15 cellular contexts compared by ENCODE assay signal in the genomic region with DNA sequence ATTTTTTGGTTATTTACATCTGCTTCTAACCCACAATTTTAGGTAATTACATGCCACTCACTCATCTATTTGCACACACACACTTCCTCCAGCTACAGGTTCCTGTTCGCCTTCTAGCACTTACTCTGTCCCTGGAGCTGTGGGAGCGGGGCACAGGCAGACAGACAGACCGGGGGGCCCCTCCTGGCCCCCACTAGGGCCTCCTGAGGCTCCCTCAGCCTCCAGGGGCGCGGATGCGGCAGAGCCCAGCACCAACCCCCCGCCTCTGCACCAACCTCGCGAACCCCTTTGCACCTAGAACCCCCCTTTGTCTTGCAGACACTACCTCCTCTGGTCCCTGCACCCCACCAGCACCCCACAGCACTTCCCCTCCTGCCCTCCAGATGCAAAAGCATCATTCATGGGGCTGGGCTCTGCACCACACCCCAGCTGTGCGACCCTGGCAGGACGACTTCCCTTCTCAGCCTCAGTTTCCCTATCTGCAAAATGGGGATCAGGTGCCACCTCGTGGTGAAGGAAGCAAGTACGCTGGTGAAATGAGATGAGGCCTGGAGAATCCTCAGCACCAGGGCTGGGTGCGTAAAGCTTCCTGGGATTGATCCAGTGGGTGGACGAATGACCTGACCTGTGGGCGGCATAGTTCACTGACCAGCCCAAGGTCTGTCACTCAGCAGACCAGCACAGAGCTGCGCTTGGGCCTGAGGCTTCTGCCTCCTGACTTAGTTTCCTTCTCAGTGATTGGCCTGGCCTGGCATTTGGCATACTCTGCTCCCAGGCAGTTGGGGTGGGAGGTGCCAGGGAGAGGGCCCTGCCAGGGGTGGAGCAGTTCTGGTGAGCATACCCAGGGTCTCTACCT. TPM values are rescaled to one million over a fixed set of nuclear protein-coding genes. Genes with fewer than 3 reads are reported as not detected.
DNase-seq lines count a peak whose midpoint lies in the region; ATAC-seq and TF ChIP-seq lines count a peak whose summit lies in the region.
"Had no signal": no experiment of that assay in that cellular context is flagged by ENCODE, and none has a peak within 500 bp of the region (broad histone marks: within the 10 kb centered on the region; RNA-seq: fewer than 3 reads in every experiment).

No MANE protein-coding gene starts in this region.

- no peak for ATAC-seq in SK-N-SH treated with all-trans-retinoic acid at 6 μM for 48 hours
- no peak for ATAC-seq in psoas muscle
- ATAC-seq in GM21529 (IDR thresholded peaks at IDR 0.05; ENCODE audit: unreplicated experiment), result no peak

- no peak overlapping the region for H2AFZ ChIP-seq in SK-N-SH (ENCODE audit: low read depth)

- POLR2A ChIA-PET in SK-N-SH (lab: Yijun Ruan, JAX), result no interaction called here

- CTCF ChIA-PET in SK-N-SH (lab: Yijun Ruan, JAX), result interaction anchor here (0.6 to 2.5 kb wide), 5 partner anchors 9 to 129 kb away, joined by 3 to 8 read pairs (median 3); no protein-coding TSS in a partner anchor

- H3K4me3 ChIP-seq in SK-N-SH (ENCODE audit: low read depth in 2 of 2, low read length in 1 of 2) (no peak overlapping the region), choroid plexus epithelial cell (ENCODE audit: low read depth, low read length) (no peak overlapping the region), psoas muscle (no peak overlapping the region)

- H3K27me3 ChIP-seq in SK-N-SH (ENCODE audit: insufficient read depth) (no peaks in the 10 kb centered on the region), psoas muscle (ENCODE audit: insufficient read depth in 3 of 3, low read length in 2 of 3) (peaks cover 0 to 3% (median 0%) of the 10 kb centered on the region in 3 donors)

- no peak overlapping the region for H3K9ac ChIP-seq in SK-N-SH

- no peak; the same call in 1 of the 2 replicates for TF ChIP-seq CTCF in SK-N-SH (IDR thresholded peaks at IDR 0.05)
- peak; percentile 23 for TF ChIP-seq CTCF in choroid plexus epithelial cell (conservative IDR thresholded peaks at IDR 0.05; ENCODE audit: low read depth, low read length)
- peak; percentile 11 for TF ChIP-seq CTCF in psoas muscle (IDR thresholded peaks at IDR 0.05)

- H4K20me1 ChIP-seq in SK-N-SH (ENCODE audit: insufficient read depth), result no peaks in the 10 kb centered on the region

- no peaks in the 10 kb centered on the region for H3K79me2 ChIP-seq in SK-N-SH (ENCODE audit: insufficient read depth)

- no peaks in the 10 kb centered on the region for H3F3A ChIP-seq in SK-N-SH (replicated peaks; ENCODE audit: insufficient read depth)

- 71% methylated on average over 17 of the region's 17 CpGs for WGBS in SK-N-SH (ENCODE audit: low lambda C conversion rate)
- WGBS in psoas muscle, 3 donors, result 76 to 81% (median 78%) methylated on average over 17 of the region's 17 CpGs

- H3K9me3 ChIP-seq in SK-N-SH, result peaks cover 8% of the 10 kb centered on the region; the same call in 1 of the 2 replicates
- peaks cover 1% of the 10 kb centered on the region for H3K9me3 ChIP-seq in psoas muscle

- TF ChIP-seq RAD21 in SK-N-SH (IDR thresholded peaks at IDR 0.05; ENCODE audit: low read length) (peak; percentile 16; the same call in 1 of the 2 replicates), Ishikawa (IDR thresholded peaks at IDR 0.05; ENCODE audit: low read depth) (peak; percentile 49; the same call in 1 of the 2 replicates)

- TF ChIP-seq EP300 in SK-N-SH (IDR thresholded peaks at IDR 0.05; ENCODE audit: borderline replicate concordance in 1 of 2, low read depth in 1 of 2, low read length in 1 of 2) (no peak), Ishikawa (IDR thresholded peaks at IDR 0.05; ENCODE audit: borderline replicate concordance) (no peak)

- H3K4me2 ChIP-seq in SK-N-SH, result no peak overlapping the region

- intact Hi-C loops in psoas muscle (cut with DNase I), result loop anchor here in 1 of 2 donors (5.0 kb wide), 1 partner anchor 126 kb away; no protein-coding TSS in a partner anchor

- DNase-seq in SK-N-SH (peak; percentile 48), choroid plexus epithelial cell (ENCODE audit: low read depth) (no peak), psoas muscle (no peak), NCI-H1694 treated with DMSO at 0.1 percent for 48 hours (lab: John Stamatoyannopoulos, UW) (no peak), NCI-H524 (lab: John Stamatoyannopoulos, UW) (no peak)
- DNase-seq: ACHN; amygdala; midbrain; NCI-H1694; NK-92 treated with Interleukin-12 subunit alpha and Interleukin-12 subunit beta, amount 100 ng/mL, for 24 hours; retina; substantia nigra had no signal

- H3K9me2 ChIP-seq in SK-N-SH, result no peaks in the 10 kb centered on the region

- H3K36me3 ChIP-seq in SK-N-SH (replicated peaks in 1 of 2; ENCODE audit: control insufficient read depth in 1 of 2, insufficient read depth in 2 of 2, low read length in 1 of 2) (no peaks in the 10 kb centered on the region), psoas muscle (ENCODE audit: insufficient read depth in 1 of 2, low read depth in 1 of 2) (no peaks in the 10 kb centered on the region)

- H3K4me1 ChIP-seq in SK-N-SH (ENCODE audit: control insufficient read depth in 1 of 2, insufficient read depth in 2 of 2, low read depth in 1 of 2, low read length in 1 of 2) (peaks cover 0 to 32% of the 10 kb centered on the region in 2 experiments; a peak in 1 of 4 replicates), psoas muscle (peaks cover 3% of the 10 kb centered on the region)

- peak overlapping the region in 1 of 2 experiments; percentile 3; a peak in 1 of 4 replicates for H3K27ac ChIP-seq in SK-N-SH (ENCODE audit: low read depth in 2 of 2, low read length in 1 of 2)
- H3K27ac ChIP-seq in psoas muscle, result no peak overlapping the region

TF ChIP-seq in SK-N-SH, 30 proteins besides CTCF, POLR2A, EP300 and RAD21:
- no peak for TF ChIP-seq ELF1 (IDR thresholded peaks at IDR 0.05)
- peak; percentile 18; the same call in 1 of the 2 replicates for TF ChIP-seq SMC3 (IDR thresholded peaks at IDR 0.05; ENCODE audit: low read depth, low read length)
- TF ChIP-seq USF1 (IDR thresholded peaks at IDR 0.05; ENCODE audit: borderline replicate concordance, low read depth), result no peak

TF ChIP-seq in SK-N-SH treated with all-trans-retinoic acid at 6 μM for 48 hours, 23 proteins besides CTCF, POLR2A, EP300 and RAD21:
- no peak for TF ChIP-seq TCF4 (CRISPR knock-in tag; IDR thresholded peaks at IDR 0.05; ENCODE audit: borderline replicate concordance)
- TF ChIP-seq PATZ1 (CRISPR knock-in tag; IDR thresholded peaks at IDR 0.05; ENCODE audit: borderline replicate concordance), result no peak
- TF ChIP-seq SNAI2 (CRISPR knock-in tag; IDR thresholded peaks at IDR 0.05), result no peak

TF ChIP-seq in Ishikawa, 13 proteins besides CTCF, POLR2A, EP300 and RAD21:
- TF ChIP-seq NFIC (IDR thresholded peaks at IDR 0.05) (no peak), FOXM1 (IDR thresholded peaks at IDR 0.05; ENCODE audit: borderline replicate concordance, low read depth) (no peak), MAX (IDR thresholded peaks at IDR 0.05) (no peak), TAF1 (IDR thresholded peaks at IDR 0.05; ENCODE audit: low read depth) (no peak), EGR1 (IDR thresholded peaks at IDR 0.05) (no peak), ZBTB7A (IDR thresholded peaks at IDR 0.05; ENCODE audit: low read depth) (no peak), USF1 (IDR thresholded peaks at IDR 0.05) (no peak), TEAD4 (IDR thresholded peaks at IDR 0.05) (no peak), CREB1 (IDR thresholded peaks at IDR 0.05; ENCODE audit: low read depth) (no peak), YY1 (IDR thresholded peaks at IDR 0.05; ENCODE audit: low read depth) (no peak), TCF12 (IDR thresholded peaks at IDR 0.05; ENCODE audit: low read depth) (no peak), CEBPB (IDR thresholded peaks at IDR 0.05) (no peak)
- TF ChIP-seq, protein P1, sequence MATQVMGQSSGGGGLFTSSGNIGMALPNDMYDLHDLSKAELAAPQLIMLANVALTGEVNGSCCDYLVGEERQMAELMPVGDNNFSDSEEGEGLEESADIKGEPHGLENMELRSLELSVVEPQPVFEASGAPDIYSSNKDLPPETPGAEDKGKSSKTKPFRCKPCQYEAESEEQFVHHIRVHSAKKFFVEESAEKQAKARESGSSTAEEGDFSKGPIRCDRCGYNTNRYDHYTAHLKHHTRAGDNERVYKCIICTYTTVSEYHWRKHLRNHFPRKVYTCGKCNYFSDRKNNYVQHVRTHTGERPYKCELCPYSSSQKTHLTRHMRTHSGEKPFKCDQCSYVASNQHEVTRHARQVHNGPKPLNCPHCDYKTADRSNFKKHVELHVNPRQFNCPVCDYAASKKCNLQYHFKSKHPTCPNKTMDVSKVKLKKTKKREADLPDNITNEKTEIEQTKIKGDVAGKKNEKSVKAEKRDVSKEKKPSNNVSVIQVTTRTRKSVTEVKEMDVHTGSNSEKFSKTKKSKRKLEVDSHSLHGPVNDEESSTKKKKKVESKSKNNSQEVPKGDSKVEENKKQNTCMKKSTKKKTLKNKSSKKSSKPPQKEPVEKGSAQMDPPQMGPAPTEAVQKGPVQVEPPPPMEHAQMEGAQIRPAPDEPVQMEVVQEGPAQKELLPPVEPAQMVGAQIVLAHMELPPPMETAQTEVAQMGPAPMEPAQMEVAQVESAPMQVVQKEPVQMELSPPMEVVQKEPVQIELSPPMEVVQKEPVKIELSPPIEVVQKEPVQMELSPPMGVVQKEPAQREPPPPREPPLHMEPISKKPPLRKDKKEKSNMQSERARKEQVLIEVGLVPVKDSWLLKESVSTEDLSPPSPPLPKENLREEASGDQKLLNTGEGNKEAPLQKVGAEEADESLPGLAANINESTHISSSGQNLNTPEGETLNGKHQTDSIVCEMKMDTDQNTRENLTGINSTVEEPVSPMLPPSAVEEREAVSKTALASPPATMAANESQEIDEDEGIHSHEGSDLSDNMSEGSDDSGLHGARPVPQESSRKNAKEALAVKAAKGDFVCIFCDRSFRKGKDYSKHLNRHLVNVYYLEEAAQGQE (IDR thresholded peaks at IDR 0.05; ENCODE audit: low read depth), result no peak

RNA-seq across cellular contexts. Expression of gene ELFN1, which starts 37.9 kb away (rescaled TPM):
- polyA plus RNA-seq in SK-N-SH (2012; rRNA removed) (0.05 and 0.06 TPM in 2 replicates), psoas muscle (under 1 TPM; 0.11 to 0.87 (median 0.27) TPM)
- 0.01 and 0.03 TPM in 2 replicates for polyA plus RNA-seq in SK-N-SH (2012; cell fraction: cytosol; rRNA removed)
- polyA plus RNA-seq in SK-N-SH (2012; cell fraction: nucleus; rRNA removed), result 0.01 and 0.05 TPM in 2 replicates
- under 1 TPM; 0.46 to 0.73 (median 0.66) TPM for total RNA-seq in psoas muscle
